In genomic region chr20:23361108-23361650, GRCh38 we compare ENCODE assay signal across 8 cellular contexts. TPM values are rescaled to one million over a fixed set of nuclear protein-coding genes. Genes with fewer than 3 reads are reported as not detected.
DNase-seq lines count a peak whose midpoint lies in the region; ATAC-seq, FAIRE-seq and TF ChIP-seq lines count a peak whose summit lies in the region.

No MANE protein-coding gene starts in this region.

- H3K9ac ChIP-seq in GM12878 (ENCODE audit: control insufficient read depth, insufficient read depth, low read length) (peak overlapping the region; percentile 94), stomach smooth muscle (ENCODE audit: low read length in 2 of 2) (peak overlapping the region; percentile 89 to 95)

- H2AFZ ChIP-seq in GM12878 (ENCODE audit: control insufficient read depth, low read depth, low read length), result peak overlapping the region; percentile 55

- no peak for TF ChIP-seq EP300 in GM12878 (IDR thresholded peaks at IDR 0.05; ENCODE audit: borderline replicate concordance in 1 of 2, control insufficient read depth in 1 of 2, low read depth in 2 of 2, low read length in 2 of 2)

- ATAC-seq in GM12878 (no peak), GM18520 (IDR thresholded peaks at IDR 0.05; ENCODE audit: unreplicated experiment) (no peak)

- H3K36me3 ChIP-seq in GM12878 (ENCODE audit: control insufficient read depth in 2 of 2, insufficient read depth in 2 of 2, low read length in 1 of 2) (peaks cover 3 to 5% of the 10 kb centered on the region in 2 experiments; a peak in 3 of 4 replicates), stomach smooth muscle (ENCODE audit: control insufficient read depth in 2 of 2, insufficient read depth in 2 of 2, low read length in 2 of 2) (peaks cover 6 to 9% of the 10 kb centered on the region in 2 donors)

- TF ChIP-seq CTCF in CD14-positive monocyte (IDR thresholded peaks at IDR 0.05) (no peak), GM12878 (IDR thresholded peaks at IDR 0.05 in 2 of 3, conservative IDR thresholded peaks at IDR 0.05 in 1 of 3; ENCODE audit: control insufficient read depth in 2 of 3, extremely low read depth in 1 of 3, insufficient read depth in 1 of 3, low read depth in 3 of 3, low read length in 3 of 3) (no peak)

- peak overlapping the region; percentile 96 for H3K4me2 ChIP-seq in GM12878 (ENCODE audit: control insufficient read depth, insufficient read depth)

- intact Hi-C loops in CD14-positive monocyte (cut with micrococcal nuclease) (loop anchor here in 1 of 2 donors (5.0 to 10.0 kb wide), 2 partner anchors 61 to 206 kb away; partner anchors contain the start of gene NAPB), GM12878 (cut with micrococcal nuclease; ENCODE audit: unreplicated experiment) (loop anchor here (5.0 kb wide), 1 partner anchor 266 kb away; no protein-coding TSS in a partner anchor)

- peaks cover 17 to 20% of the 10 kb centered on the region in 2 donors for H3K36me3 Mint-ChIP-seq in CD14-positive monocyte

- peaks cover 44% of the 10 kb centered on the region for H3K79me2 ChIP-seq in GM12878 (ENCODE audit: control insufficient read depth, insufficient read depth, low read length)

- under 1% methylated on average over 20 of the region's 27 CpGs for WGBS in GM12878 (ENCODE audit: insufficient coverage, insufficient replicate concordance, low lambda C conversion rate, missing lambda C conversion rate)

- DNase-seq in CD14-positive monocyte (ENCODE audit: low spot score) (no peak), GM12878 (ENCODE audit: low read depth, low spot score) (no peak), kidney glomerular epithelial cell (lab: John Stamatoyannopoulos, UW) (peak; percentile 28), GM12892 (ENCODE audit: insufficient read length) (no peak), AG08395 (ENCODE audit: low spot score) (no peak)
- no peak for DNase-seq in Jurkat, Clone E6-1 (ENCODE audit: low read depth, low spot score)

- H3K27ac ChIP-seq in GM12878 (ENCODE audit: control insufficient read depth, insufficient read depth) (peak overlapping the region; percentile 92), stomach smooth muscle (ENCODE audit: low read length) (peak overlapping the region; percentile 98)

- POLR2A ChIA-PET in GM12878 (lab: Charles Lee), result interaction anchor here (0.6 to 4.5 kb wide), 5 partner anchors 9 to 58 kb away, joined by 3 to 61 read pairs (median 3); partner anchors contain the start of gene NXT1

- peak overlapping the region; percentile 95 to 98 (median 96) for H3K27ac Mint-ChIP-seq in CD14-positive monocyte

- FAIRE-seq in GM12878 (lab: Jason Lieb, UNC) (peak; percentile 27), GM12892 (lab: Jason Lieb, UNC) (no peak)

- RAD21 ChIA-PET in GM12878 (lab: Charles Lee; ENCODE audit: unreplicated experiment), result interaction anchor here (1.1 to 3.6 kb wide), 2 partner anchors 11 to 60 kb away, joined by 3 to 11 read pairs; partner anchors contain the start of genes NAPB and NXT1

- TF ChIP-seq RAD21 in GM12878 (IDR thresholded peaks at IDR 0.05; ENCODE audit: insufficient read depth, low read depth, low read length), result no peak

- CTCF ChIA-PET in GM12878 (lab: Yijun Ruan, JAX), result interaction anchor here (1.2 to 1.5 kb wide), 2 partner anchors 9 to 11 kb away, joined by 3 to 4 read pairs; no protein-coding TSS in a partner anchor

- H3K4me1 ChIP-seq in GM12878 (ENCODE audit: control insufficient read depth, insufficient read depth, low read length) (peaks cover 16% of the 10 kb centered on the region), stomach smooth muscle (ENCODE audit: control insufficient read depth, insufficient read depth, low read length) (peaks cover 23% of the 10 kb centered on the region)

- H3K27me3 ChIP-seq in GM12878 (replicated peaks in 1 of 2; ENCODE audit: control insufficient read depth in 2 of 2, insufficient read depth in 2 of 2, low read length in 1 of 2) (no peaks in the 10 kb centered on the region), stomach smooth muscle (ENCODE audit: control insufficient read depth in 1 of 2, insufficient read depth in 2 of 2, low read length in 2 of 2) (no peaks in the 10 kb centered on the region)

- BruUV-seq in GM12878 (replicated peaks; lab: Mats Ljungman, UMichigan), result TSS peak; percentile 78

- SMC1A ChIA-PET in GM12878 (lab: Charles Lee; ENCODE audit: uncharacterized antibody, unreplicated experiment), result no interaction called here

- peak overlapping the region; percentile 65 to 81 for H3K4me3 Mint-ChIP-seq in CD14-positive monocyte

- H3K4me1 Mint-ChIP-seq in CD14-positive monocyte, result peaks cover 56% of the 10 kb centered on the region

- H3K27me3 Mint-ChIP-seq in CD14-positive monocyte (ENCODE audit: low read depth in 3 of 3), result peaks cover 0 to 3% (median 3%) of the 10 kb centered on the region in 3 donors

- in situ Hi-C loops in GM12878 (cut with MboI), result loop anchor here (25.0 kb wide), 2 partner anchors 1701 to 1901 kb away; partner anchors contain the start of gene ACSS1

- H4K20me1 ChIP-seq in GM12878 (ENCODE audit: control insufficient read depth, insufficient read depth), result no peaks in the 10 kb centered on the region

- H3K9me3 ChIP-seq in GM12878 (replicated peaks; ENCODE audit: control insufficient read depth, insufficient read depth, low read length) (no peaks in the 10 kb centered on the region), stomach smooth muscle (ENCODE audit: control insufficient read depth in 2 of 2, low read length in 2 of 2) (no peaks in the 10 kb centered on the region)

- TF ChIP-seq POLR2A in GM12878 (IDR thresholded peaks at IDR 0.05; ENCODE audit: low read depth, low read length), result no peak
- no peak for TF ChIP-seq POLR2A in GM12892 (IDR thresholded peaks at IDR 0.05; ENCODE audit: low read depth, low read length)

- peak overlapping the region; percentile 82 for H3K4me3 ChIP-seq in Jurkat, Clone E6-1 (ENCODE audit: low read length)
- peak overlapping the region; percentile 70 for H3K4me3 ChIP-seq in GM12878
- peak overlapping the region; percentile 72 to 82 for H3K4me3 ChIP-seq in stomach smooth muscle (ENCODE audit: low read length in 2 of 2)

- peaks cover 0 to 2% (median 0%) of the 10 kb centered on the region in 7 donors for H3K9me3 Mint-ChIP-seq in CD14-positive monocyte

TF ChIP-seq in GM12878, 131 proteins besides CTCF, POLR2A, EP300 and RAD21 (continues in another document):
- TF ChIP-seq IRF4 (IDR thresholded peaks at IDR 0.05; ENCODE audit: low read depth, low read length) (no peak), CBFB (IDR thresholded peaks at IDR 0.05; ENCODE audit: low read depth) (no peak), MTA2 (IDR thresholded peaks at IDR 0.05; ENCODE audit: low read depth) (no peak), SMARCA5 (IDR thresholded peaks at IDR 0.05) (no peak), ZNF274 (IDR thresholded peaks at IDR 0.05; ENCODE audit: insufficient read depth, insufficient read length) (no peak)

RNA-seq across cellular contexts. Expression of gene GZF1, which starts 0.8 kb away (rescaled TPM):
- polyA plus RNA-seq in CD14-positive monocyte (1 to 10 TPM; 5.5 to 7.0 TPM), GM12878 (2011; rRNA removed) (11.7 and 19.5 TPM in 2 replicates), GM12878 (2014; fragmentation: Illumina TruSeq; extraction: Trizol) (6.2 and 13.5 TPM in 2 replicates), GM12878 (2014; fragmentation: Nextera tagmentation; extraction: Ambion mirVana) (1 to 10 TPM; 2.2 to 2.4 TPM), GM12878 (2014; rRNA removed) (9.5 and 12.4 TPM in 2 replicates), GM12878 (2016; fragmentation: Nextera tagmentation; extraction: Ambion mirVana) (1 to 10 TPM; 6.9 to 7.1 TPM)
- polyA plus RNA-seq in Jurkat, Clone E6-1 (2012; ENCODE audit: insufficient read depth, insufficient read length), result 13.2 TPM
- 11.1 and 12.9 TPM in 2 replicates for total RNA-seq in GM12878 (2013; cell fraction: nucleolus; rRNA removed)
- total RNA-seq in GM12878 (2014; rRNA removed) (8.7 and 14.0 TPM in 2 replicates), GM12878 (2014; rRNA removed; fragmentation: Illumina TruSeq; extraction: Trizol) (7.8 and 9.9 TPM in 2 replicates), GM12878 (2021) (9.5 and 10.7 TPM in 2 replicates)
- polyA plus RNA-seq in GM12878 (2011; ENCODE audit: low read depth), result 3.4 TPM
- polyA plus RNA-seq in GM12878 (2011; cell fraction: cytosol; rRNA removed), result 15.6 and 26.4 TPM in 2 replicates
- polyA plus RNA-seq in GM12878 (2011; cell fraction: nucleus; rRNA removed), result 37.0 and 40.5 TPM in 2 replicates
- polyA plus RNA-seq in GM12878 (2012), result 6.3 and 7.3 TPM in 2 replicates
- polyA minus RNA-seq in GM12878 (2011; rRNA and poly(A)+ RNA removed), result 38.7 and 58.2 TPM in 2 replicates
- polyA minus RNA-seq in GM12878 (2011; cell fraction: cytosol; rRNA and poly(A)+ RNA removed), result 14.8 TPM in 2 replicates
- polyA minus RNA-seq in GM12878 (2011; cell fraction: nucleus; rRNA and poly(A)+ RNA removed), result 31.4 and 51.2 TPM in 2 replicates
- polyA plus RNA-seq in GM12892 (2012; ENCODE audit: missing spikeins), result 6.3 TPM

RNA-seq across cellular contexts. Expression of gene NXT1, which starts 10.6 kb away (rescaled TPM):
- polyA plus RNA-seq in CD14-positive monocyte (10 to 100 TPM; 37.8 to 39.4 TPM), GM12878 (2011; rRNA removed) (38.5 and 50.0 TPM in 2 replicates), GM12878 (2014; fragmentation: Illumina TruSeq; extraction: Trizol) (37.9 and 42.6 TPM in 2 replicates), GM12878 (2014; fragmentation: Nextera tagmentation; extraction: Ambion mirVana) (10 to 100 TPM; 10.2 to 24.2 TPM), GM12878 (2014; rRNA removed) (59.4 and 62.1 TPM in 2 replicates), GM12878 (2016; fragmentation: Nextera tagmentation; extraction: Ambion mirVana) (10 to 100 TPM; 59.3 to 66.7 TPM)
- 55.2 TPM for polyA plus RNA-seq in Jurkat, Clone E6-1 (2012; ENCODE audit: insufficient read depth, insufficient read length)
- 7.8 and 8.3 TPM in 2 replicates for total RNA-seq in GM12878 (2013; cell fraction: nucleolus; rRNA removed)
- total RNA-seq in GM12878 (2014; rRNA removed) (61.5 and 65.2 TPM in 2 replicates), GM12878 (2014; rRNA removed; fragmentation: Illumina TruSeq; extraction: Trizol) (32.1 and 36.3 TPM in 2 replicates), GM12878 (2021) (34.4 and 36.9 TPM in 2 replicates)
- 20.4 TPM for polyA plus RNA-seq in GM12878 (2011; ENCODE audit: low read depth)
- polyA plus RNA-seq in GM12878 (2011; cell fraction: cytosol; rRNA removed), result 60.6 and 64.5 TPM in 2 replicates
- polyA plus RNA-seq in GM12878 (2011; cell fraction: nucleus; rRNA removed), result 23.1 and 30.6 TPM in 2 replicates
- 26.5 and 27.2 TPM in 2 replicates for polyA plus RNA-seq in GM12878 (2012)
- polyA minus RNA-seq in GM12878 (2011; rRNA and poly(A)+ RNA removed), result 26.6 and 35.4 TPM in 2 replicates
- 10.2 and 11.1 TPM in 2 replicates for polyA minus RNA-seq in GM12878 (2011; cell fraction: cytosol; rRNA and poly(A)+ RNA removed)
- 8.5 and 14.0 TPM in 2 replicates for polyA minus RNA-seq in GM12878 (2011; cell fraction: nucleus; rRNA and poly(A)+ RNA removed)
- 23.7 TPM for polyA plus RNA-seq in GM12892 (2012; ENCODE audit: missing spikeins)
